In the genomic region with DNA sequence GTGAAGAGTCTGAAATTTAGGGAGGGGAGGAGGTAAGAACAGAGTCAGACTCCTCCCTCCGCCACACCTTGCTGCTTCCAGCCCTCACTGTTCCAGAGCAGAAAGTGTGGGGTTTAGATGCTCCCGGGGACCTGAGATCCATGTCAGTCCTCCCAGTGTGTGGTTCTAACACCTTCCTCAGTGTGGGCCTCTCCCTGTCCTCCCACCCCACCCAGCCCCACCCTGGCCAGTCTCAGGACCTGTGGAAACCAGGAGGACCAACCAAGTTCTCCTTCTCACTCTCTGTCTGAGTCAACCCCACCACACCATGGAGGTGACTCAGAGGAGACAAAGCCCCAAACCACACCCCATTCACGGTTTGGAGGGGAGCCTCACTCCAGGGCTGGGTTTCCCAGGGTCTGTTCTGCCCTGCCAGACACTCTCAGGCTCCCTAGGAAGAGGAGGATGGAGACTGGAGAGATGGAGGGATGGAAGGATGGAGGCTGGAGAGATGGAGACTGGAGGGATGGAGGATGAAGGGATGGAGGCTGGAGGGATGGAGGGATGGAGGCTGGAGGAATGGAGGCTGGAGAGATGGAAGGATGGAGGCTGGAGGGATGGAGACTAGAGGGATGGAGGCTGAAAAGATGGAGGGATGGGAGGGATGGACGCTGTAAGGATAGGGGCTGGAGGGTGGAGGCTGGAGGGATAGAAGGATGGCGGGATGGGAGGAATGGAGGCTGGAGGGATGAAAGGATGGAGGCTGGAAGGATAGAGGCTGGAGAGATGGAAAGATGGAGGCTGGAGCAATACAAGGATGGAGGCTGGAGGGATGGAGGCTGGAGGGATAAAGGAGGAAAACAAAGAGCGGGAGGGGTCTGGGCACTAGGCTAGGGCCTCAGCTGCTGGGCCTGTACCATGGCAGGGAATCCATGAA, we compare ENCODE assay signal across 8 cellular contexts.
DNase-seq lines count a peak whose midpoint lies in the region; ATAC-seq and TF ChIP-seq lines count a peak whose summit lies in the region.

No MANE protein-coding gene starts in this region.

- DNase-seq in activated CD4-positive, alpha-beta T cell treated with anti-CD3 and anti-CD28 coated beads for 48 hours = peak; percentile 87
- DNase-seq in fibroblast of mammary gland (ENCODE audit: low read depth) (peak; percentile 30), mucosa of gallbladder (ENCODE audit: low spot score) (no peak), NCI-H2081 treated with DMSO at 0.1 percent for 48 hours (lab: John Stamatoyannopoulos, UW) (no peak), NCI-H446 treated with DMSO at 0.1 percent for 48 hours (lab: John Stamatoyannopoulos, UW) (no peak)

- H3K4me3 ChIP-seq in fibroblast of mammary gland (ENCODE audit: control insufficient read depth, low read depth, low read length) = no peak overlapping the region

- no peak for TF ChIP-seq CTCF in fibroblast of mammary gland (conservative IDR thresholded peaks at IDR 0.05; ENCODE audit: control insufficient read depth, insufficient read depth, low read depth, low read length)

- ATAC-seq in GM18907 (IDR thresholded peaks at IDR 0.05; ENCODE audit: unreplicated experiment) (peak; percentile 37), HG03095 (IDR thresholded peaks at IDR 0.05; ENCODE audit: unreplicated experiment) (peak; percentile 36), HG03469 (IDR thresholded peaks at IDR 0.05; ENCODE audit: unreplicated experiment) (no peak)

Comparison
In these comparisons a context has a peak if more than half of its experiments do, and no peak if none do; other contexts are left out.
1. DNase-seq: peak in activated CD4-positive, alpha-beta T cell treated with anti-CD3 and anti-CD28 coated beads for 48 hours (single experiment) and fibroblast of mammary gland (single experiment); none in mucosa of gallbladder (single experiment), NCI-H2081 treated with DMSO at 0.1 percent for 48 hours (single experiment) and NCI-H446 treated with DMSO at 0.1 percent for 48 hours (single experiment).